Comparison of ENCODE assay signal across 17 cellular contexts in genomic region chr2:72035518-72036172, GRCh38.
DNase-seq lines count a peak whose midpoint lies in the region; ATAC-seq and TF ChIP-seq lines count a peak whose summit lies in the region.
"Had no signal": no experiment of that assay in that cellular context is flagged by ENCODE, and none has a peak within 500 bp of the region (broad histone marks: within the 10 kb centered on the region; RNA-seq: fewer than 3 reads in every experiment).

No MANE protein-coding gene starts in this region.

- WGBS in esophagus squamous epithelium, 2 donors, result 18 to 52% methylated on average over 5 to 11 of the region's 12 CpGs

- H3K4me1 Mint-ChIP-seq in stimulated activated memory B cell treated with anti-CD40 and anti-IgM and Interleukin-4, amounts not matched to agents 10 μg/mL and 1 μg/mL and 100 μg/mL, for 72 hours, result no peaks in the 10 kb centered on the region

- no peaks in the 10 kb centered on the region for H3K36me3 Mint-ChIP-seq in stimulated activated memory B cell treated with anti-CD40 and anti-IgM and Interleukin-4, amounts not matched to agents 10 μg/mL and 1 μg/mL and 100 μg/mL, for 72 hours
- H3K36me3 Mint-ChIP-seq: activated naive CD4-positive, alpha-beta T cell treated with anti-CD3 and anti-CD28 coated beads, Interleukin-2, amount 50 U/mL, for 72 hours had no signal

- peaks cover 16% of the 10 kb centered on the region for H3K27me3 Mint-ChIP-seq in stimulated activated memory B cell treated with anti-CD40 and anti-IgM and Interleukin-4, amounts not matched to agents 10 μg/mL and 1 μg/mL and 100 μg/mL, for 72 hours

- intact Hi-C loops in esophagus squamous epithelium (cut with DNase I), result no loop called here

- H3K27ac Mint-ChIP-seq in stimulated activated memory B cell treated with anti-CD40 and anti-IgM and Interleukin-4, amounts not matched to agents 10 μg/mL and 1 μg/mL and 100 μg/mL, for 72 hours, result no peak overlapping the region

- H3K4me3 Mint-ChIP-seq in stimulated activated memory B cell treated with anti-CD40 and anti-IgM and Interleukin-4, amounts not matched to agents 10 μg/mL and 1 μg/mL and 100 μg/mL, for 72 hours, result no peak overlapping the region

- H3K27ac ChIP-seq in RWPE2 (ENCODE audit: poor library complexity, severe bottlenecking), result peak overlapping the region; percentile 80
- H3K27ac ChIP-seq in esophagus squamous epithelium, result peak overlapping the region in 3 of 4 donors; percentile 31 to 73 (median 68)
- H3K27ac ChIP-seq: 22Rv1, colonic mucosa, ovary, VCaP had no signal

- no peaks in the 10 kb centered on the region for H3K9me3 Mint-ChIP-seq in stimulated activated memory B cell treated with anti-CD40 and anti-IgM and Interleukin-4, amounts not matched to agents 10 μg/mL and 1 μg/mL and 100 μg/mL, for 72 hours

- H3K4me3 ChIP-seq in RWPE2 (ENCODE audit: severe bottlenecking) (no peak overlapping the region), esophagus squamous epithelium (no peak overlapping the region)
- H3K4me3 ChIP-seq: colonic mucosa, ovary had no signal

- H3K36me3 ChIP-seq in RWPE2 (ENCODE audit: low read depth), result no peaks in the 10 kb centered on the region
- no peaks in the 10 kb centered on the region for H3K36me3 ChIP-seq in esophagus squamous epithelium
- H3K36me3 ChIP-seq: colonic mucosa, ovary had no signal

- H3K4me1 ChIP-seq in RWPE2 (ENCODE audit: insufficient read depth, poor library complexity, severe bottlenecking) (peaks cover 44% of the 10 kb centered on the region), esophagus squamous epithelium (peaks cover 3 to 67% (median 16%) of the 10 kb centered on the region in 3 donors)
- H3K4me1 ChIP-seq: colonic mucosa had no signal

- DNase-seq in DMS53 (lab: John Stamatoyannopoulos, UW) (peak; percentile 34), DMS53 treated with DMSO at 0.1 percent for 48 hours (lab: John Stamatoyannopoulos, UW; ENCODE audit: unreplicated experiment) (no peak), RWPE2 (ENCODE audit: low spot score) (peak; percentile 39), esophagus squamous epithelium (lab: John Stamatoyannopoulos, UW) (no peak), stromal cell of bone marrow (ENCODE audit: low read depth) (peak; percentile 13), GM20000 (ENCODE audit: low spot score) (no peak)
- no peak for DNase-seq in stimulated activated naive CD4-positive, alpha-beta T cell treated with Interleukin-2 at 50 U/mL for 16 hours (lab: John Stamatoyannopoulos, UW)
- DNase-seq: activated CD8-positive, alpha-beta memory T cell treated with anti-CD3 and anti-CD28 coated beads, Interleukin-2, amount 50 U/mL, for 4 hours; colonic mucosa; NCI-H1436 treated with DMSO at 0.1 percent for 48 hours; SIG-M5; substantia nigra had no signal

- TF ChIP-seq CTCF in RWPE2 (IDR thresholded peaks at IDR 0.05; ENCODE audit: poor library complexity, severe bottlenecking) (no peak), esophagus squamous epithelium (IDR thresholded peaks at IDR 0.05) (peak in 1 of 6 experiments; percentile 24), GM20000 (IDR thresholded peaks at IDR 0.05; ENCODE audit: extremely low read depth, missing control alignments) (no peak)

- TF ChIP-seq POLR2A in esophagus squamous epithelium (IDR thresholded peaks at IDR 0.05), result no peak

- no peaks in the 10 kb centered on the region for H3K27me3 ChIP-seq in RWPE2 (ENCODE audit: insufficient read depth, poor library complexity, severe bottlenecking)
- no peaks in the 10 kb centered on the region for H3K27me3 ChIP-seq in esophagus squamous epithelium
- H3K27me3 ChIP-seq: colonic mucosa, ovary had no signal

- ATAC-seq in RWPE2 (ENCODE audit: low read depth), result no peak; the same call in 2 of the 3 replicates
- ATAC-seq in stimulated activated memory B cell treated with anti-CD40 and anti-IgM and Interleukin-4, amounts not matched to agents 10 μg/mL and 1 μg/mL and 100 μg/mL, for 72 hours, result no peak
- ATAC-seq: activated naive CD4-positive, alpha-beta T cell treated with anti-CD3 and anti-CD28 coated beads, Interleukin-2, amount 50 U/mL, for 72 hours had no signal

- H3K9me3 ChIP-seq in RWPE2 (ENCODE audit: severe bottlenecking) (no peaks in the 10 kb centered on the region), esophagus squamous epithelium (no peaks in the 10 kb centered on the region)
- H3K9me3 ChIP-seq: colonic mucosa, ovary had no signal

Comparison
In these comparisons a context has a peak if more than half of its experiments do, and no peak if none do; other contexts are left out.
1. DNase-seq: peak in DMS53 (single experiment), RWPE2 (single experiment) and stromal cell of bone marrow (single experiment); none in DMS53 treated with DMSO at 0.1 percent for 48 hours (single experiment), esophagus squamous epithelium (single experiment), stimulated activated naive CD4-positive, alpha-beta T cell treated with Interleukin-2 at 50 U/mL for 16 hours (single experiment) and GM20000 (single experiment).